13 cellular contexts compared by ENCODE assay signal in genomic region chr4:48212165-48212564, GRCh38. TPM values are rescaled to one million over a fixed set of nuclear protein-coding genes. Genes with fewer than 3 reads are reported as not detected.
DNase-seq lines count a peak whose midpoint lies in the region; ATAC-seq and TF ChIP-seq lines count a peak whose summit lies in the region.
"Had no signal": no experiment of that assay in that cellular context is flagged by ENCODE, and none has a peak within 500 bp of the region (broad histone marks: within the 10 kb centered on the region; RNA-seq: fewer than 3 reads in every experiment).

No MANE protein-coding gene starts in this region.

- H3K27ac Mint-ChIP-seq in T-helper 2 cell treated with Interferon-gamma antibody and Interleukin-4, amounts not matched to agents 5 μg/mL and 100 μg/mL, for 36 hours = peak overlapping the region; percentile 42

- no peak for TF ChIP-seq POLR2A in thyroid gland (IDR thresholded peaks at IDR 0.05)

- peak overlapping the region; percentile 41 for H3K4me3 Mint-ChIP-seq in T-helper 2 cell treated with Interferon-gamma antibody and Interleukin-4, amounts not matched to agents 5 μg/mL and 100 μg/mL, for 36 hours

- H3K27me3 Mint-ChIP-seq in T-helper 2 cell treated with Interferon-gamma antibody and Interleukin-4, amounts not matched to agents 5 μg/mL and 100 μg/mL, for 36 hours (ENCODE audit: low read depth) = no peaks in the 10 kb centered on the region

- 63 to 76% methylated on average over 6 of the region's 6 CpGs for WGBS in thyroid gland, 2 donors

- DNase-seq in GM06990 (ENCODE audit: extremely low read depth, insufficient read length) (peak; percentile 61), GM20000 (ENCODE audit: low spot score) (peak; percentile 47), left ventricle myocardium inferior (no peak), thyroid gland (no peak), BE2C (no peak), cerebellar nuclear complex (lab: John Stamatoyannopoulos, UW) (no peak)
- peak; percentile 13 for DNase-seq in T-helper 2 cell treated with Interferon-gamma antibody and Interleukin-4, amounts not matched to agents 5 μg/mL and 100 μg/mL, for 36 hours (ENCODE audit: low spot score)
- DNase-seq: IMR-90, islet precursor cell, T-helper 9 cell had no signal

- ATAC-seq in HG03196 (IDR thresholded peaks at IDR 0.05; ENCODE audit: unreplicated experiment) = peak; percentile 78

- peaks cover 22% of the 10 kb centered on the region for H3K4me1 Mint-ChIP-seq in T-helper 2 cell treated with Interferon-gamma antibody and Interleukin-4, amounts not matched to agents 5 μg/mL and 100 μg/mL, for 36 hours (ENCODE audit: low read depth)

- H3K36me3 ChIP-seq in GM06990 (ENCODE audit: control insufficient read depth, insufficient read depth, low read length) = no peaks in the 10 kb centered on the region; the same call in 1 of the 2 replicates
- no peaks in the 10 kb centered on the region for H3K36me3 ChIP-seq in left ventricle myocardium inferior
- no peaks in the 10 kb centered on the region for H3K36me3 ChIP-seq in thyroid gland
- H3K36me3 ChIP-seq in BE2C = no peaks in the 10 kb centered on the region
- H3K36me3 ChIP-seq: breast epithelium had no signal

- H3K9me3 ChIP-seq in left ventricle myocardium inferior (replicated peaks) (no peaks in the 10 kb centered on the region), thyroid gland (no peaks in the 10 kb centered on the region), BE2C (no peaks in the 10 kb centered on the region)
- H3K9me3 ChIP-seq: breast epithelium had no signal

- intact Hi-C loops in left ventricle myocardium inferior (cut with micrococcal nuclease) = no loop called here
- intact Hi-C loops in thyroid gland (cut with DNase I) = no loop called here

- H3K27ac ChIP-seq in left ventricle myocardium inferior (replicated peaks) (no peak overlapping the region), thyroid gland (no peak overlapping the region)
- H3K27ac ChIP-seq: breast epithelium, C4-2B had no signal

- no peaks in the 10 kb centered on the region for H3K36me3 Mint-ChIP-seq in T-helper 2 cell treated with Interferon-gamma antibody and Interleukin-4, amounts not matched to agents 5 μg/mL and 100 μg/mL, for 36 hours (ENCODE audit: low read depth)

- H3K4me3 ChIP-seq in GM06990 (replicated peaks; ENCODE audit: low read depth, low read length) (peak overlapping the region; percentile 48), left ventricle myocardium inferior (no peak overlapping the region), thyroid gland (replicated peaks in 1 of 3) (no peak overlapping the region), BE2C (ENCODE audit: low read depth, low read length) (no peak overlapping the region)
- H3K4me3 ChIP-seq: breast epithelium had no signal

- H3K27me3 ChIP-seq in GM06990 (replicated peaks; ENCODE audit: control insufficient read depth, insufficient read depth, low read length) (no peaks in the 10 kb centered on the region), left ventricle myocardium inferior (ENCODE audit: low read depth) (no peaks in the 10 kb centered on the region), thyroid gland (no peaks in the 10 kb centered on the region), BE2C (peaks cover 2% of the 10 kb centered on the region; the same call in 1 of the 2 replicates)
- H3K27me3 ChIP-seq: breast epithelium had no signal

- H3K9me3 Mint-ChIP-seq in T-helper 2 cell treated with Interferon-gamma antibody and Interleukin-4, amounts not matched to agents 5 μg/mL and 100 μg/mL, for 36 hours = no peaks in the 10 kb centered on the region

- H3K4me1 ChIP-seq in left ventricle myocardium inferior = no peaks in the 10 kb centered on the region
- H3K4me1 ChIP-seq in thyroid gland = no peaks in the 10 kb centered on the region
- no peaks in the 10 kb centered on the region for H3K4me1 ChIP-seq in BE2C
- H3K4me1 ChIP-seq: breast epithelium had no signal

- TF ChIP-seq CTCF in GM06990 (IDR thresholded peaks at IDR 0.05; ENCODE audit: insufficient read depth, low read length, poor library complexity, severe bottlenecking) = no peak
- TF ChIP-seq CTCF in GM20000 (IDR thresholded peaks at IDR 0.05; ENCODE audit: extremely low read depth, missing control alignments) = no peak
- TF ChIP-seq CTCF in left ventricle myocardium inferior (IDR thresholded peaks at IDR 0.05; ENCODE audit: borderline replicate concordance) = no peak
- no peak for TF ChIP-seq CTCF in thyroid gland (IDR thresholded peaks at IDR 0.05)
- TF ChIP-seq CTCF in BE2C (IDR thresholded peaks at IDR 0.05; ENCODE audit: low read depth, low read length) = no peak

RNA-seq across cellular contexts. Expression of gene TEC, which starts 57.5 kb away (rescaled TPM):
- total RNA-seq in left ventricle myocardium inferior (1.9 TPM), thyroid gland (10 to 100 TPM in 1 of 4 donors, 1 to 10 TPM in 3; 3.6 to 12.7 (median 3.9) TPM)
- polyA plus RNA-seq in BE2C (2012; ENCODE audit: insufficient read depth, insufficient read length, low read depth) = not detected

Comparison
In these comparisons a context has a peak if more than half of its experiments do, and no peak if none do; other contexts are left out.
1. DNase-seq: peak in GM06990 (single experiment), GM20000 (single experiment) and T-helper 2 cell treated with Interferon-gamma antibody and Interleukin-4, amounts not matched to agents 5 μg/mL and 100 μg/mL, for 36 hours (single experiment); none in left ventricle myocardium inferior (single experiment), thyroid gland (0 of 2), BE2C (single experiment) and cerebellar nuclear complex (0 of 2).